Comparison of ENCODE assay signal across 1 cellular context in genomic region chr1:26169669-26170471, GRCh38.
A peak's percentile ranks its signal among the peaks of the same experiment; 100 is the strongest.
TF ChIP-seq lines count a peak whose summit lies in the region.

Gene ZNF593 (plus strand): TSS chr1:26169908. CDS start chr1:26169984, 76 bp downstream.

TF ChIP-seq in HepG2, 621 proteins besides CTCF, POLR2A, EP300 and RAD21 (continued from another document and continues in another):
- TF ChIP-seq, protein P1, sequence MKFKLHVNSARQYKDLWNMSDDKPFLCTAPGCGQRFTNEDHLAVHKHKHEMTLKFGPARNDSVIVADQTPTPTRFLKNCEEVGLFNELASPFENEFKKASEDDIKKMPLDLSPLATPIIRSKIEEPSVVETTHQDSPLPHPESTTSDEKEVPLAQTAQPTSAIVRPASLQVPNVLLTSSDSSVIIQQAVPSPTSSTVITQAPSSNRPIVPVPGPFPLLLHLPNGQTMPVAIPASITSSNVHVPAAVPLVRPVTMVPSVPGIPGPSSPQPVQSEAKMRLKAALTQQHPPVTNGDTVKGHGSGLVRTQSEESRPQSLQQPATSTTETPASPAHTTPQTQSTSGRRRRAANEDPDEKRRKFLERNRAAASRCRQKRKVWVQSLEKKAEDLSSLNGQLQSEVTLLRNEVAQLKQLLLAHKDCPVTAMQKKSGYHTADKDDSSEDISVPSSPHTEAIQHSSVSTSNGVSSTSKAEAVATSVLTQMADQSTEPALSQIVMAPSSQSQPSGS (CRISPR knock-in tag; IDR thresholded peaks at IDR 0.05): peak; percentile 99
- TF ChIP-seq SMC3 (IDR thresholded peaks at IDR 0.05; ENCODE audit: low read length) (no peak; the same call in 1 of the 2 replicates), MTF1 (CRISPR knock-in tag; IDR thresholded peaks at IDR 0.05) (0 out of 2 replicates have a peak, but pooled peaks have one; percentile 36), PATZ1 (CRISPR knock-in tag; IDR thresholded peaks at IDR 0.05) (peak; percentile 80), HMG20B (CRISPR knock-in tag; conservative IDR thresholded peaks at IDR 0.05) (0 out of 2 replicates have a peak, but pooled peaks have one; percentile 25), NFE2 (CRISPR knock-in tag; IDR thresholded peaks at IDR 0.05) (no peak), CBX5 (CRISPR knock-in tag; IDR thresholded peaks at IDR 0.05; ENCODE audit: borderline replicate concordance) (no peak), NR2F2 (IDR thresholded peaks at IDR 0.05; ENCODE audit: borderline replicate concordance, low read depth) (no peak), NR3C1 (CRISPR knock-in tag; IDR thresholded peaks at IDR 0.05) (no peak), MED1 (CRISPR knock-in tag; IDR thresholded peaks at IDR 0.05) (peak; percentile 77), ZNF607 (CRISPR knock-in tag; IDR thresholded peaks at IDR 0.05; ENCODE audit: borderline replicate concordance) (peak; percentile 85; the same call in 1 of the 2 replicates), BRCA1 (CRISPR knock-in tag; IDR thresholded peaks at IDR 0.05) (peak; percentile 80), PITX1 (CRISPR knock-in tag; IDR thresholded peaks at IDR 0.05) (peak; percentile 69; the same call in 1 of the 2 replicates), ZNF331 (CRISPR knock-in tag; IDR thresholded peaks at IDR 0.05) (peak; percentile 55; the same call in 1 of the 2 replicates), ZBTB4 (CRISPR knock-in tag; IDR thresholded peaks at IDR 0.05; ENCODE audit: borderline replicate concordance) (no peak), ZNF10 (CRISPR knock-in tag; IDR thresholded peaks at IDR 0.05; ENCODE audit: borderline replicate concordance, low read depth) (no peak), ZFP62 (CRISPR knock-in tag; IDR thresholded peaks at IDR 0.05) (peak; percentile 72; the same call in 1 of the 2 replicates), MATR3 (CRISPR knock-in tag; IDR thresholded peaks at IDR 0.05) (no peak), NFATC3 (CRISPR knock-in tag; IDR thresholded peaks at IDR 0.05) (peak; percentile 86; the same call in 1 of the 2 replicates), TCF7L2 (IDR thresholded peaks at IDR 0.05; ENCODE audit: low read depth, low read length) (no peak), PHB2 (IDR thresholded peaks at IDR 0.05; ENCODE audit: partially characterized antibody) (no peak), ZNF773 (CRISPR knock-in tag; IDR thresholded peaks at IDR 0.05; ENCODE audit: borderline replicate concordance) (peak; percentile 89; the same call in 1 of the 2 replicates), ZNF549 (CRISPR knock-in tag; IDR thresholded peaks at IDR 0.05) (no peak), GATAD2A (CRISPR knock-in tag; IDR thresholded peaks at IDR 0.05) (peak; percentile 65), FOXP1 (IDR thresholded peaks at IDR 0.05) (no peak), FOXP1 (CRISPR knock-in tag; IDR thresholded peaks at IDR 0.05) (no peak), MXD4 (CRISPR knock-in tag; IDR thresholded peaks at IDR 0.05) (peak; percentile 97), ZFY (CRISPR knock-in tag; IDR thresholded peaks at IDR 0.05) (peak; percentile 94), ZNF17 (CRISPR knock-in tag; IDR thresholded peaks at IDR 0.05) (no peak), ZNF337 (CRISPR knock-in tag; IDR thresholded peaks at IDR 0.05; ENCODE audit: borderline replicate concordance, low read depth) (no peak), ZNF552 (CRISPR knock-in tag; IDR thresholded peaks at IDR 0.05; ENCODE audit: borderline replicate concordance) (0 out of 2 replicates have a peak, but pooled peaks have one; percentile 54), PRMT3 (CRISPR knock-in tag; IDR thresholded peaks at IDR 0.05; ENCODE audit: borderline replicate concordance, low read depth) (no peak)
- TF ChIP-seq, protein P2, sequence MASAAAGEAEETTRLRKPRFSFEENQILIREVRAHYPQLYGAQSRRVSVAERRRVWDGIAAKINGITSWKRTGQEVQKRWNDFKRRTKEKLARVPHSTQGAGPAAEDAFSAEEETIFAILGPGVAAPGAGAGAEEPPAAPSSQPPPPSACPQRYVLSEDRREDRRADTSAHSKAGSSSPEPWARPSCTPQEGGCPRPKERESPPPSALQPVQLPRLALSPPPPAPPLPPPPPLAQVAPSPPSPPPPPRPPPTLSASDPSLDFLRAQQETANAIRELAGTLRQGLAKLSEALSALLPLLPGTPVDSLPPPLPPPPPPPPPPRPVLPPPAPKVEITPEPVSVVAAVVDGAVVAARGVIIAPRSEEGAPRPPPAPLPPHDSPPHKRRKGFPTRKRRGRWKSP (CRISPR knock-in tag; IDR thresholded peaks at IDR 0.05): peak; percentile 70; the same call in 1 of the 2 replicates
- TF ChIP-seq, protein P3, sequence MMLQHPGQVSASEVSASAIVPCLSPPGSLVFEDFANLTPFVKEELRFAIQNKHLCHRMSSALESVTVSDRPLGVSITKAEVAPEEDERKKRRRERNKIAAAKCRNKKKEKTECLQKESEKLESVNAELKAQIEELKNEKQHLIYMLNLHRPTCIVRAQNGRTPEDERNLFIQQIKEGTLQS (CRISPR knock-in tag; IDR thresholded peaks at IDR 0.05): peak; percentile 96
- TF ChIP-seq, protein P4, sequence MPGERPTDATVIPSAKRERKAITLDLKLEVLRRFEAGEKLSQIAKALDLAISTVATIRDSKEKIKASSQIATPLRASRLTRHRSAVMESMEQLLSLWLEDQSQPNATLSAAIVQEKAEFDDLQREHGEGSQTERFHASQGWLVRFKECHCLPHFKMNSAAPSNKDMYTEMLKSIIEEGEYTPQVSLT (CRISPR knock-in tag; IDR thresholded peaks at IDR 0.05; ENCODE audit: borderline replicate concordance, low read depth): peak; percentile 85; the same call in 1 of the 2 replicates
- TF ChIP-seq, protein P5, sequence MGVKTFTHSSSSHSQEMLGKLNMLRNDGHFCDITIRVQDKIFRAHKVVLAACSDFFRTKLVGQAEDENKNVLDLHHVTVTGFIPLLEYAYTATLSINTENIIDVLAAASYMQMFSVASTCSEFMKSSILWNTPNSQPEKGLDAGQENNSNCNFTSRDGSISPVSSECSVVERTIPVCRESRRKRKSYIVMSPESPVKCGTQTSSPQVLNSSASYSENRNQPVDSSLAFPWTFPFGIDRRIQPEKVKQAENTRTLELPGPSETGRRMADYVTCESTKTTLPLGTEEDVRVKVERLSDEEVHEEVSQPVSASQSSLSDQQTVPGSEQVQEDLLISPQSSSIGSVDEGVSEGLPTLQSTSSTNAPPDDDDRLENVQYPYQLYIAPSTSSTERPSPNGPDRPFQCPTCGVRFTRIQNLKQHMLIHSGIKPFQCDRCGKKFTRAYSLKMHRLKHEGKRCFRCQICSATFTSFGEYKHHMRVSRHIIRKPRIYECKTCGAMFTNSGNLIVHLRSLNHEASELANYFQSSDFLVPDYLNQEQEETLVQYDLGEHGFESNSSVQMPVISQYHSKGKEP (CRISPR knock-in tag; IDR thresholded peaks at IDR 0.05): no peak; the same call in 1 of the 2 replicates
- TF ChIP-seq, protein P6, sequence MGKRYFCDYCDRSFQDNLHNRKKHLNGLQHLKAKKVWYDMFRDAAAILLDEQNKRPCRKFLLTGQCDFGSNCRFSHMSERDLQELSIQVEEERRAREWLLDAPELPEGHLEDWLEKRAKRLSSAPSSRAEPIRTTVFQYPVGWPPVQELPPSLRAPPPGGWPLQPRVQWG (CRISPR knock-in tag; IDR thresholded peaks at IDR 0.05; ENCODE audit: borderline replicate concordance, low read depth): no peak
- TF ChIP-seq, protein P7, sequence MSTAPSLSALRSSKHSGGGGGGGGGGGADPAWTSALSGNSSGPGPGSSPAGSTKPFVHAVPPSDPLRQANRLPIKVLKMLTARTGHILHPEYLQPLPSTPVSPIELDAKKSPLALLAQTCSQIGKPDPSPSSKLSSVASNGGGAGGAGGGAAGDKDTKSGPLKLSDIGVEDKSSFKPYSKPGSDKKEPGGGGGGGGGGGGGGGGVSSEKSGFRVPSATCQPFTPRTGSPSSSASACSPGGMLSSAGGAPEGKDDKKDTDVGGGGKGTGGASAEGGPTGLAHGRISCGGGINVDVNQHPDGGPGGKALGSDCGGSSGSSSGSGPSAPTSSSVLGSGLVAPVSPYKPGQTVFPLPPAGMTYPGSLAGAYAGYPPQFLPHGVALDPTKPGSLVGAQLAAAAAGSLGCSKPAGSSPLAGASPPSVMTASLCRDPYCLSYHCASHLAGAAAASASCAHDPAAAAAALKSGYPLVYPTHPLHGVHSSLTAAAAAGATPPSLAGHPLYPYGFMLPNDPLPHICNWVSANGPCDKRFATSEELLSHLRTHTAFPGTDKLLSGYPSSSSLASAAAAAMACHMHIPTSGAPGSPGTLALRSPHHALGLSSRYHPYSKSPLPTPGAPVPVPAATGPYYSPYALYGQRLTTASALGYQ (CRISPR knock-in tag; IDR thresholded peaks at IDR 0.05): peak; percentile 77
- TF ChIP-seq, protein P8, sequence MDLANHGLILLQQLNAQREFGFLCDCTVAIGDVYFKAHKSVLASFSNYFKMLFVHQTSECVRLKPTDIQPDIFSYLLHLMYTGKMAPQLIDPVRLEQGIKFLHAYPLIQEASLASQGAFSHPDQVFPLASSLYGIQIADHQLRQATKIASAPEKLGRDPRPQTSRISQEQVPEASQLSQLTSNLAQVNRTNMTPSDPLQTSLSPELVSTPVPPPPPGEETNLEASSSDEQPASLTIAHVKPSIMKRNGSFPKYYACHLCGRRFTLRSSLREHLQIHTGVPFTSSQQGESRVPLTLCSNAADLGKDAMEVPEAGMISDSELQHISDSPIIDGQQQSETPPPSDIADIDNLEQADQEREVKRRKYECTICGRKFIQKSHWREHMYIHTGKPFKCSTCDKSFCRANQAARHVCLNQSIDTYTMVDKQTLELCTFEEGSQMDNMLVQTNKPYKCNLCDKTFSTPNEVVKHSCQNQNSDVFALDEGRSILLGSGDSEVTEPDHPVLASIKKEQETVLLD (CRISPR knock-in tag; IDR thresholded peaks at IDR 0.05; ENCODE audit: low read depth): peak; percentile 53; the same call in 1 of the 2 replicates
- TF ChIP-seq, protein P9, sequence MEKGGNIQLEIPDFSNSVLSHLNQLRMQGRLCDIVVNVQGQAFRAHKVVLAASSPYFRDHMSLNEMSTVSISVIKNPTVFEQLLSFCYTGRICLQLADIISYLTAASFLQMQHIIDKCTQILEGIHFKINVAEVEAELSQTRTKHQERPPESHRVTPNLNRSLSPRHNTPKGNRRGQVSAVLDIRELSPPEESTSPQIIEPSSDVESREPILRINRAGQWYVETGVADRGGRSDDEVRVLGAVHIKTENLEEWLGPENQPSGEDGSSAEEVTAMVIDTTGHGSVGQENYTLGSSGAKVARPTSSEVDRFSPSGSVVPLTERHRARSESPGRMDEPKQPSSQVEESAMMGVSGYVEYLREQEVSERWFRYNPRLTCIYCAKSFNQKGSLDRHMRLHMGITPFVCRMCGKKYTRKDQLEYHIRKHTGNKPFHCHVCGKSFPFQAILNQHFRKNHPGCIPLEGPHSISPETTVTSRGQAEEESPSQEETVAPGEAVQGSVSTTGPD (CRISPR knock-in tag; IDR thresholded peaks at IDR 0.05): no peak
- TF ChIP-seq, protein P10, sequence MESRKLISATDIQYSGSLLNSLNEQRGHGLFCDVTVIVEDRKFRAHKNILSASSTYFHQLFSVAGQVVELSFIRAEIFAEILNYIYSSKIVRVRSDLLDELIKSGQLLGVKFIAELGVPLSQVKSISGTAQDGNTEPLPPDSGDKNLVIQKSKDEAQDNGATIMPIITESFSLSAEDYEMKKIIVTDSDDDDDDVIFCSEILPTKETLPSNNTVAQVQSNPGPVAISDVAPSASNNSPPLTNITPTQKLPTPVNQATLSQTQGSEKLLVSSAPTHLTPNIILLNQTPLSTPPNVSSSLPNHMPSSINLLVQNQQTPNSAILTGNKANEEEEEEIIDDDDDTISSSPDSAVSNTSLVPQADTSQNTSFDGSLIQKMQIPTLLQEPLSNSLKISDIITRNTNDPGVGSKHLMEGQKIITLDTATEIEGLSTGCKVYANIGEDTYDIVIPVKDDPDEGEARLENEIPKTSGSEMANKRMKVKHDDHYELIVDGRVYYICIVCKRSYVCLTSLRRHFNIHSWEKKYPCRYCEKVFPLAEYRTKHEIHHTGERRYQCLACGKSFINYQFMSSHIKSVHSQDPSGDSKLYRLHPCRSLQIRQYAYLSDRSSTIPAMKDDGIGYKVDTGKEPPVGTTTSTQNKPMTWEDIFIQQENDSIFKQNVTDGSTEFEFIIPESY (CRISPR knock-in tag; IDR thresholded peaks at IDR 0.05): peak; percentile 65; the same call in 1 of the 2 replicates
